Comparison of ENCODE assay signal across 9 cellular contexts in the genomic region with DNA sequence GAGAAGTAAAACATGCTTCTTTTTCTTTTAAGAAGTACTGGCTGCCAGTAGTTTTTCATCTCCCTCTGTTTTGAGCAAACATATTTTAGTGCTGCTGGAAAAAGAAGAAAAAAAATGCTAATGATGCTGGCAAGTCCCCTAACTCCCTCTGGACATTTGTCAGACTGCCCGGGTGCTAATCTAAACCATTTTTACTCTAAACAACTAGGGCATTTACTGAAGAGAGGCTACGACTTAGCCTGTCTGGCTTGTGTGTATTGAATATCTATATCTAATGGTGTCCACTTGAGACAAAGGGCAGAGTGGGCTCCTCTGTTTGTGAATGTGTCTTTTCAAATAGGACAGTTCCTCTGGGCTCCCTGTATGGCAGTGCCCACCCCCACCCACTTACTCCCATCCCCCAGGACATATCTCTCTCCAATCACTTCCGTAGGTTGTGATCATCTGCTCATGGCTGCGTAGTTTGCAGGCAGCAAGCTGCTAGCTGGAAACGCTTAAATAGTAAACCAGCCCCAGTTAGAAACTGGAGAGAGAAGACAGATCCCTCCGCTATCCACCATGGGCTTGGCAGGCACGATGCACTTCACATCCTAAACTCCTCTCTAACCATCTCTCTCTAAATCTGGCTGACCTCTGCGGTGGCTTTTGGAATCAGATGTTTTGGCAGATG. TPM values are rescaled to one million over a fixed set of nuclear protein-coding genes. Genes with fewer than 3 reads are reported as not detected.
DNase-seq lines count a peak whose midpoint lies in the region; ATAC-seq and TF ChIP-seq lines count a peak whose summit lies in the region.
"Had no signal": no experiment of that assay in that cellular context is flagged by ENCODE, and none has a peak within 500 bp of the region (broad histone marks: within the 10 kb centered on the region; RNA-seq: fewer than 3 reads in every experiment).

No MANE protein-coding gene starts in this region.

- peaks cover 32% of the 10 kb centered on the region for H3K36me3 Mint-ChIP-seq in activated T-helper 1 cell treated with anti-CD3 and anti-CD28 coated beads, Interleukin-12 subunit alpha, Interleukin-12 subunit beta, Interleukin-2, Interleukin-4 antibody, amounts not matched to agents 30 ng/mL and 10 ng/mL and 1 ng/mL, durations not matched to agents 14 hours and 24 hours and 36 hours (ENCODE audit: low read depth)
- peaks cover 50 to 78% of the 10 kb centered on the region in 2 donors for H3K36me3 Mint-ChIP-seq in stimulated activated naive B cell treated with anti-CD40 and anti-IgM and Interleukin-4, amounts not matched to agents 10 μg/mL and 1 μg/mL and 100 μg/mL, for 72 hours

- no peaks in the 10 kb centered on the region for H3K36me3 ChIP-seq in right atrium auricular region

- no peak for ATAC-seq in stimulated activated naive B cell treated with anti-CD40 and anti-IgM and Interleukin-4, amounts not matched to agents 10 μg/mL and 1 μg/mL and 100 μg/mL, for 72 hours (replicated peaks)
- no peak for ATAC-seq in GM21576 (IDR thresholded peaks at IDR 0.05; ENCODE audit: unreplicated experiment)
- ATAC-seq: HCT116 had no signal

- peak overlapping the region; percentile 80 for H3K4me3 Mint-ChIP-seq in activated T-helper 1 cell treated with anti-CD3 and anti-CD28 coated beads, Interleukin-12 subunit alpha, Interleukin-12 subunit beta, Interleukin-2, Interleukin-4 antibody, amounts not matched to agents 30 ng/mL and 10 ng/mL and 1 ng/mL, durations not matched to agents 14 hours and 24 hours and 36 hours
- H3K4me3 Mint-ChIP-seq in stimulated activated naive B cell treated with anti-CD40 and anti-IgM and Interleukin-4, amounts not matched to agents 10 μg/mL and 1 μg/mL and 100 μg/mL, for 72 hours = peak overlapping the region; percentile 20 to 21

- peaks cover 0 to 7% of the 10 kb centered on the region in 2 donors for H3K4me1 ChIP-seq in right atrium auricular region

- no peak for TF ChIP-seq CTCF in right atrium auricular region (IDR thresholded peaks at IDR 0.05)

- intact Hi-C loops in activated T-helper 1 cell treated with anti-CD3 and anti-CD28 coated beads, Interleukin-12 subunit alpha, Interleukin-12 subunit beta, Interleukin-2, Interleukin-4 antibody, amounts not matched to agents 30 ng/mL and 10 ng/mL and 1 ng/mL, durations not matched to agents 14 hours and 24 hours and 36 hours (cut with micrococcal nuclease) = loop anchor here (1.0 to 2.0 kb wide), 3 partner anchors 13 to 59 kb away; no protein-coding TSS in a partner anchor

- no peaks in the 10 kb centered on the region for H3K9me3 ChIP-seq in right atrium auricular region

- H3K27ac ChIP-seq in right atrium auricular region = peak overlapping the region; percentile 15 to 50

- peak overlapping the region; percentile 96 for H3K27ac Mint-ChIP-seq in activated T-helper 1 cell treated with anti-CD3 and anti-CD28 coated beads, Interleukin-12 subunit alpha, Interleukin-12 subunit beta, Interleukin-2, Interleukin-4 antibody, amounts not matched to agents 30 ng/mL and 10 ng/mL and 1 ng/mL, durations not matched to agents 14 hours and 24 hours and 36 hours
- H3K27ac Mint-ChIP-seq in stimulated activated naive B cell treated with anti-CD40 and anti-IgM and Interleukin-4, amounts not matched to agents 10 μg/mL and 1 μg/mL and 100 μg/mL, for 72 hours = peak overlapping the region; percentile 85

- no peaks in the 10 kb centered on the region for H3K9me3 Mint-ChIP-seq in activated T-helper 1 cell treated with anti-CD3 and anti-CD28 coated beads, Interleukin-12 subunit alpha, Interleukin-12 subunit beta, Interleukin-2, Interleukin-4 antibody, amounts not matched to agents 30 ng/mL and 10 ng/mL and 1 ng/mL, durations not matched to agents 14 hours and 24 hours and 36 hours
- H3K9me3 Mint-ChIP-seq in stimulated activated naive B cell treated with anti-CD40 and anti-IgM and Interleukin-4, amounts not matched to agents 10 μg/mL and 1 μg/mL and 100 μg/mL, for 72 hours = peaks cover 0 to 10% of the 10 kb centered on the region in 2 donors

- H3K4me1 Mint-ChIP-seq in activated T-helper 1 cell treated with anti-CD3 and anti-CD28 coated beads, Interleukin-12 subunit alpha, Interleukin-12 subunit beta, Interleukin-2, Interleukin-4 antibody, amounts not matched to agents 30 ng/mL and 10 ng/mL and 1 ng/mL, durations not matched to agents 14 hours and 24 hours and 36 hours (ENCODE audit: low read depth) = peaks cover 87% of the 10 kb centered on the region
- peaks cover 32 to 69% of the 10 kb centered on the region in 2 donors for H3K4me1 Mint-ChIP-seq in stimulated activated naive B cell treated with anti-CD40 and anti-IgM and Interleukin-4, amounts not matched to agents 10 μg/mL and 1 μg/mL and 100 μg/mL, for 72 hours

- DNase-seq in LHCN-M2 (ENCODE audit: low read depth) (peak; percentile 29), right atrium auricular region (ENCODE audit: low spot score) (no peak), UCSD-AML1 (lab: John Stamatoyannopoulos, UW; ENCODE audit: unreplicated experiment) (no peak), NOMO-1 (lab: John Stamatoyannopoulos, UW; ENCODE audit: unreplicated experiment in 2 of 2) (no peak)
- DNase-seq in activated T-helper 1 cell treated with anti-CD3 and anti-CD28 coated beads, Interleukin-12 subunit alpha, Interleukin-12 subunit beta, Interleukin-2, Interleukin-4 antibody, amounts not matched to agents 30 ng/mL and 10 ng/mL and 1 ng/mL, durations not matched to agents 14 hours and 24 hours and 36 hours (ENCODE audit: low spot score) = no peak
- DNase-seq in stimulated activated naive B cell treated with anti-CD40 and anti-IgM and Interleukin-4, amounts not matched to agents 10 μg/mL and 1 μg/mL and 100 μg/mL, for 72 hours = no peak
- no peak for DNase-seq in stimulated activated CD4-positive, alpha-beta T cell treated with anti-CD3 and anti-CD28 coated beads, Interleukin-2, amount 100 ng/mL, for 48 hours

- H3K27me3 Mint-ChIP-seq in activated T-helper 1 cell treated with anti-CD3 and anti-CD28 coated beads, Interleukin-12 subunit alpha, Interleukin-12 subunit beta, Interleukin-2, Interleukin-4 antibody, amounts not matched to agents 30 ng/mL and 10 ng/mL and 1 ng/mL, durations not matched to agents 14 hours and 24 hours and 36 hours (ENCODE audit: insufficient read depth) = no peaks in the 10 kb centered on the region
- no peaks in the 10 kb centered on the region for H3K27me3 Mint-ChIP-seq in stimulated activated naive B cell treated with anti-CD40 and anti-IgM and Interleukin-4, amounts not matched to agents 10 μg/mL and 1 μg/mL and 100 μg/mL, for 72 hours

- no peaks in the 10 kb centered on the region for H3K27me3 ChIP-seq in right atrium auricular region

- peak overlapping the region in 1 of 2 donors; percentile 36 for H3K4me3 ChIP-seq in right atrium auricular region

RNA-seq across cellular contexts. Expression of gene DOCK10, which starts 58.4 kb away (rescaled TPM):
- total RNA-seq in LHCN-M2 (2014; rRNA removed) (39.1 and 65.3 TPM in 2 replicates), right atrium auricular region (1 to 10 TPM in 1 of 2 donors, under 1 TPM in 1; 0.93 to 2.0 TPM)
- polyA plus RNA-seq in LHCN-M2 (2012) = 16.1 TPM
- 144 and 159 TPM in 2 replicates for total RNA-seq in activated T-helper 1 cell treated with anti-CD3 and anti-CD28 coated beads, Interleukin-12 subunit alpha, Interleukin-12 subunit beta, Interleukin-2, Interleukin-4 antibody, amounts not matched to agents 30 ng/mL and 10 ng/mL and 1 ng/mL, durations not matched to agents 14 hours and 24 hours and 36 hours

Comparison
In these comparisons a context has a peak if more than half of its experiments do, and no peak if none do; other contexts are left out.
1. RNA of gene DOCK10, which starts 58.4 kb away (total RNA-seq): 144 to 159 TPM in activated T-helper 1 cell treated with anti-CD3 and anti-CD28 coated beads, Interleukin-12 subunit alpha, Interleukin-12 subunit beta, Interleukin-2, Interleukin-4 antibody, amounts not matched to agents 30 ng/mL and 10 ng/mL and 1 ng/mL, durations not matched to agents 14 hours and 24 hours and 36 hours and 39.1 to 65.3 TPM in LHCN-M2; 0.93 to 2.0 TPM in right atrium auricular region; every median in the first group is over 10 times any median in the second.